In genomic region chr12:126784328-126784921, GRCh38 we compare ENCODE assay signal across 8 cellular contexts.
A peak's percentile ranks its signal among the peaks of the same experiment; 100 is the strongest.
DNase-seq lines count a peak whose midpoint lies in the region; ATAC-seq and TF ChIP-seq lines count a peak whose summit lies in the region.

No MANE protein-coding gene starts in this region.

- 46 to 54% methylated on average over 9 of the region's 9 CpGs for WGBS in upper lobe of left lung, 2 donors

- DNase-seq in AG08396 (ENCODE audit: low spot score) (peak; percentile 6), NCI-H774 (lab: John Stamatoyannopoulos, UW) (peak; percentile 36), adipocyte (ENCODE audit: low read depth) (peak; percentile 49), kidney epithelial cell (ENCODE audit: low read depth) (no peak), upper lobe of left lung (peak in 1 of 2 donors; percentile 34), NCI-H2107 (lab: John Stamatoyannopoulos, UW) (no peak)

- H3K36me3 ChIP-seq in adipocyte (ENCODE audit: control insufficient read depth, insufficient read depth, low read length, severe bottlenecking) (no peaks in the 10 kb centered on the region), kidney epithelial cell (ENCODE audit: control insufficient read depth, insufficient read depth, low read length) (no peaks in the 10 kb centered on the region), upper lobe of left lung (no peaks in the 10 kb centered on the region)

- TF ChIP-seq POLR2A in upper lobe of left lung (IDR thresholded peaks at IDR 0.05), result no peak

- H3K9me3 ChIP-seq in adipocyte (ENCODE audit: control insufficient read depth, low read length), result no peaks in the 10 kb centered on the region
- H3K9me3 ChIP-seq in upper lobe of left lung, result no peaks in the 10 kb centered on the region

- H3K4me1 ChIP-seq in adipocyte (ENCODE audit: control insufficient read depth, insufficient read depth, low read length) (no peaks in the 10 kb centered on the region), upper lobe of left lung (no peaks in the 10 kb centered on the region)

- no peak for TF ChIP-seq EP300 in upper lobe of left lung (IDR thresholded peaks at IDR 0.05)

- ATAC-seq in upper lobe of left lung (ENCODE audit: low FRiP score in 2 of 2) (no peak), HG03135 (IDR thresholded peaks at IDR 0.05; ENCODE audit: unreplicated experiment) (no peak)

- peaks cover 6% of the 10 kb centered on the region for H3K27me3 ChIP-seq in adipocyte (replicated peaks; ENCODE audit: control insufficient read depth, insufficient read depth, low read length)
- H3K27me3 ChIP-seq in kidney epithelial cell (ENCODE audit: control insufficient read depth, insufficient read depth, low read length), result no peaks in the 10 kb centered on the region
- no peaks in the 10 kb centered on the region for H3K27me3 ChIP-seq in upper lobe of left lung

- no peak overlapping the region for H3K9ac ChIP-seq in adipocyte (ENCODE audit: low read length)

- TF ChIP-seq CTCF in GM12875 (IDR thresholded peaks at IDR 0.05; ENCODE audit: borderline replicate concordance, insufficient read depth, low read depth, low read length) (0 out of 2 replicates have a peak, but pooled peaks have one; percentile 30), kidney epithelial cell (IDR thresholded peaks at IDR 0.05; ENCODE audit: insufficient read depth, low read length, poor library complexity, severe bottlenecking) (peak; percentile 35), upper lobe of left lung (IDR thresholded peaks at IDR 0.05) (peak in 4 of 6 experiments; percentile 20 to 37 (median 34))

- H3K27ac ChIP-seq in upper lobe of left lung, result no peak overlapping the region

- H3K4me3 ChIP-seq in GM12875 (ENCODE audit: low read depth, low read length) (no peak overlapping the region), adipocyte (ENCODE audit: low read length) (no peak overlapping the region), kidney epithelial cell (ENCODE audit: low read depth, low read length) (no peak overlapping the region), upper lobe of left lung (no peak overlapping the region)

Comparison
In these comparisons a context has a peak if more than half of its experiments do, and no peak if none do; other contexts are left out.
1. DNase-seq: peak in AG08396 (single experiment), NCI-H774 (single experiment) and adipocyte (single experiment); none in kidney epithelial cell (single experiment) and NCI-H2107 (single experiment).
2. Peak in every context shown above with its lines, with median percentiles within 50 percentile points of each other: CTCF ChIP-seq.